Comparison of ENCODE assay signal across 23 cellular contexts in genomic region chr15:79064496-79064895, GRCh38. TPM values are rescaled to one million over a fixed set of nuclear protein-coding genes. Genes with fewer than 3 reads are reported as not detected.
"Had no signal": no experiment of that assay in that cellular context is flagged by ENCODE, and none has a peak within 500 bp of the region (broad histone marks: within the 10 kb centered on the region; RNA-seq: fewer than 3 reads in every experiment).

No MANE protein-coding gene starts in this region.

- H3K9me3 Mint-ChIP-seq: dendritic cell treated with granulocyte-macrophage colony-stimulating factor and Interleukin-4, amounts not matched to agents 40 ng/mL and 50 ng/mL, for 4 days; nephron; stimulated activated memory B cell treated with anti-CD40 and anti-IgM and Interleukin-4, amounts not matched to agents 10 μg/mL and 1 μg/mL and 100 μg/mL, for 72 hours; stimulated activated naive CD8-positive, alpha-beta T cell treated with anti-CD3 and anti-CD28 coated beads, Interleukin-15, Interleukin-2, amounts not matched to agents 100 ng/mL and 50 ng/mL, for 24 hours had no signal

- ATAC-seq: left lobe of liver; sciatic nerve; stimulated activated memory B cell treated with anti-CD40 and anti-IgM and Interleukin-4, amounts not matched to agents 10 μg/mL and 1 μg/mL and 100 μg/mL, for 72 hours; upper lobe of right lung had no signal

- H3K27ac ChIP-seq: esophagus squamous epithelium, hepatocyte, neutrophil, spleen, tibial artery, upper lobe of right lung, vagina had no signal

- H3K36me3 ChIP-seq: esophagus squamous epithelium, neutrophil, spleen, tibial artery, upper lobe of right lung, vagina had no signal

- H3K9me3 ChIP-seq: esophagus squamous epithelium, neutrophil, spleen, tibial artery, upper lobe of right lung, vagina had no signal

- H3K27me3 ChIP-seq: esophagus squamous epithelium, upper lobe of right lung, vagina had no signal

- H3K27ac Mint-ChIP-seq: dendritic cell treated with granulocyte-macrophage colony-stimulating factor and Interleukin-4, amounts not matched to agents 40 ng/mL and 50 ng/mL, for 4 days; nephron; stimulated activated naive CD8-positive, alpha-beta T cell treated with anti-CD3 and anti-CD28 coated beads, Interleukin-15, Interleukin-2, amounts not matched to agents 100 ng/mL and 50 ng/mL, for 24 hours had no signal

- H3K4me3 ChIP-seq: esophagus squamous epithelium, hepatocyte, spleen, tibial artery, upper lobe of right lung, vagina had no signal

- H3K36me3 Mint-ChIP-seq: stimulated activated memory B cell treated with anti-CD40 and anti-IgM and Interleukin-4, amounts not matched to agents 10 μg/mL and 1 μg/mL and 100 μg/mL, for 72 hours had no signal

- H3K4me3 Mint-ChIP-seq: dendritic cell treated with granulocyte-macrophage colony-stimulating factor and Interleukin-4, amounts not matched to agents 40 ng/mL and 50 ng/mL, for 4 days; nephron; stimulated activated memory B cell treated with anti-CD40 and anti-IgM and Interleukin-4, amounts not matched to agents 10 μg/mL and 1 μg/mL and 100 μg/mL, for 72 hours; stimulated activated naive CD8-positive, alpha-beta T cell treated with anti-CD3 and anti-CD28 coated beads, Interleukin-15, Interleukin-2, amounts not matched to agents 100 ng/mL and 50 ng/mL, for 24 hours had no signal

- H3K4me1 Mint-ChIP-seq: nephron had no signal

- FAIRE-seq: colon, islet of Langerhans had no signal

- DNase-seq: esophagus squamous epithelium; foreskin fibroblast; kidney glomerular epithelial cell; mammary epithelial cell; stimulated activated CD4-positive, alpha-beta T cell treated with anti-CD3 and anti-CD28 coated beads, Interleukin-15, amount 100 ng/mL, for 24 hours; stimulated activated CD4-positive, alpha-beta T cell treated with anti-CD3 and anti-CD28 coated beads, Interleukin-1b, Interleukin-23, amount 100 ng/mL, for 48 hours; stimulated activated CD4-positive, alpha-beta T cell treated with anti-CD3 and anti-CD28 coated beads, Interleukin-4, amount 100 ng/mL, for 24 hours; tibial artery; upper lobe of right lung had no signal

- H3K4me1 ChIP-seq: esophagus squamous epithelium, spleen, tibial artery, upper lobe of right lung had no signal

RNA-seq across cellular contexts. Expression of gene RASGRF1, which starts 26.1 kb away (rescaled TPM):
- total RNA-seq: left lobe of liver, pulmonary artery endothelial cell, skeletal muscle tissue, vagina had no signal
